ENCODE assay signal across 9 cellular contexts in genomic region chr5:4295663-4296339, GRCh38.
DNase-seq lines count a peak whose midpoint lies in the region; ATAC-seq, FAIRE-seq and TF ChIP-seq lines count a peak whose summit lies in the region.
"Had no signal": no experiment of that assay in that cellular context is flagged by ENCODE, and none has a peak within 500 bp of the region (broad histone marks: within the 10 kb centered on the region; RNA-seq: fewer than 3 reads in every experiment).

No MANE protein-coding gene starts in this region.

- H3K27me3 Mint-ChIP-seq in activated CD4-positive, alpha-beta memory T cell treated with anti-CD3 and anti-CD28 coated beads, Interleukin-2, amount 10 ng/mL, durations not matched to agents 7 days and 5 days: no peaks in the 10 kb centered on the region

- H3K27ac Mint-ChIP-seq in activated CD4-positive, alpha-beta memory T cell treated with anti-CD3 and anti-CD28 coated beads, Interleukin-2, amount 10 ng/mL, durations not matched to agents 7 days and 5 days: no peak overlapping the region

- peaks cover 5% of the 10 kb centered on the region for H3K9me3 Mint-ChIP-seq in activated CD4-positive, alpha-beta memory T cell treated with anti-CD3 and anti-CD28 coated beads, Interleukin-2, amount 10 ng/mL, durations not matched to agents 7 days and 5 days

- H3K4me3 ChIP-seq in right atrium auricular region: no peak overlapping the region
- H3K4me3 ChIP-seq in kidney (ENCODE audit: low read length in 2 of 2): no peak overlapping the region
- H3K4me3 ChIP-seq in upper lobe of right lung: no peak overlapping the region
- H3K4me3 ChIP-seq: BLaER1 treated with 17β-estradiol and CSF1 and Interleukin-3, amounts not matched to agents 10 nM and 100 nM had no signal

- CTCF ChIA-PET in activated CD4-positive, alpha-beta memory T cell treated with anti-CD3 and anti-CD28 coated beads, Interleukin-2, amount 10 ng/mL, durations not matched to agents 7 days and 5 days (lab: Charles Lee): no interaction called here

- H3K9me3 ChIP-seq in right atrium auricular region (no peaks in the 10 kb centered on the region), kidney (ENCODE audit: control insufficient read depth in 1 of 2, low read length in 2 of 2) (no peaks in the 10 kb centered on the region), upper lobe of right lung (no peaks in the 10 kb centered on the region)
- H3K9me3 ChIP-seq: BLaER1 treated with 17β-estradiol and CSF1 and Interleukin-3, amounts not matched to agents 10 nM and 100 nM had no signal

- no peak overlapping the region for H3K4me3 Mint-ChIP-seq in activated CD4-positive, alpha-beta memory T cell treated with anti-CD3 and anti-CD28 coated beads, Interleukin-2, amount 10 ng/mL, durations not matched to agents 7 days and 5 days

- H3K27me3 ChIP-seq in right atrium auricular region (no peaks in the 10 kb centered on the region), upper lobe of right lung (no peaks in the 10 kb centered on the region)
- H3K27me3 ChIP-seq: BLaER1 treated with 17β-estradiol and CSF1 and Interleukin-3, amounts not matched to agents 10 nM and 100 nM had no signal

- TF ChIP-seq CTCF in right atrium auricular region (IDR thresholded peaks at IDR 0.05) (peak in 1 of 2 donors; percentile 62), kidney (IDR thresholded peaks at IDR 0.05; ENCODE audit: borderline replicate concordance, extremely low read depth, insufficient read depth) (peak; percentile 22), upper lobe of right lung (IDR thresholded peaks at IDR 0.05) (peak; percentile 50)

- H3K27ac ChIP-seq in right atrium auricular region: no peak overlapping the region
- H3K27ac ChIP-seq in kidney (ENCODE audit: low read depth in 2 of 2, low read length in 2 of 2): no peak overlapping the region
- H3K27ac ChIP-seq in upper lobe of right lung: no peak overlapping the region

- H3K36me3 Mint-ChIP-seq in activated CD4-positive, alpha-beta memory T cell treated with anti-CD3 and anti-CD28 coated beads, Interleukin-2, amount 10 ng/mL, durations not matched to agents 7 days and 5 days (ENCODE audit: low read depth): no peaks in the 10 kb centered on the region

- POLR2A ChIA-PET in activated CD4-positive, alpha-beta memory T cell treated with anti-CD3 and anti-CD28 coated beads, Interleukin-2, amount 10 ng/mL, durations not matched to agents 7 days and 5 days (lab: Charles Lee): no interaction called here

- no peaks in the 10 kb centered on the region for H3K4me1 Mint-ChIP-seq in activated CD4-positive, alpha-beta memory T cell treated with anti-CD3 and anti-CD28 coated beads, Interleukin-2, amount 10 ng/mL, durations not matched to agents 7 days and 5 days

- intact Hi-C loops in Right ventricle myocardium superior (cut with DNase I) (no loop called here), kidney (cut with DNase I) (no loop called here), upper lobe of right lung (cut with DNase I) (no loop called here)

- no peak overlapping the region for H3K9ac ChIP-seq in kidney (ENCODE audit: low read length in 2 of 2)

- DNase-seq in Right ventricle myocardium superior: no peak
- DNase-seq in right atrium auricular region (ENCODE audit: low spot score): no peak
- DNase-seq in anterior cingulate cortex (lab: John Stamatoyannopoulos, UW): peak in 30 of 58 donors; percentile 2 to 43 (median 8)
- no peak for DNase-seq in kidney
- DNase-seq in upper lobe of right lung: no peak
- no peak for DNase-seq in activated CD4-positive, alpha-beta memory T cell treated with anti-CD3 and anti-CD28 coated beads, Interleukin-2, amount 10 ng/mL, durations not matched to agents 7 days and 5 days
- no peak for DNase-seq in stimulated activated naive CD8-positive, alpha-beta T cell treated with anti-CD3 and anti-CD28 coated beads, Interleukin-15, Interleukin-2, amounts not matched to agents 100 U/mL and 50 U/mL, for 24 hours
- DNase-seq in DMS79 (lab: John Stamatoyannopoulos, UW): no peak

- no peak for FAIRE-seq in kidney (lab: Jason Lieb, UNC)

- peak; percentile 46 for ATAC-seq in Right ventricle myocardium superior (ENCODE audit: poor library complexity)
- peak; percentile 67 for ATAC-seq in upper lobe of right lung
- no peak for ATAC-seq in stimulated activated naive CD8-positive, alpha-beta T cell treated with anti-CD3 and anti-CD28 coated beads, Interleukin-15, Interleukin-2, amounts not matched to agents 100 U/mL and 50 U/mL, for 24 hours

- H3K4me1 ChIP-seq in right atrium auricular region (no peaks in the 10 kb centered on the region), kidney (ENCODE audit: control insufficient read depth in 1 of 2, insufficient read depth in 1 of 2, low read depth in 1 of 2, low read length in 2 of 2) (no peaks in the 10 kb centered on the region), upper lobe of right lung (no peaks in the 10 kb centered on the region)

- no peaks in the 10 kb centered on the region for H3K36me3 ChIP-seq in right atrium auricular region
- no peaks in the 10 kb centered on the region for H3K36me3 ChIP-seq in kidney (ENCODE audit: control insufficient read depth in 1 of 2, insufficient read depth in 2 of 2, low read length in 2 of 2)
- H3K36me3 ChIP-seq in upper lobe of right lung: no peaks in the 10 kb centered on the region
- H3K36me3 ChIP-seq: BLaER1 treated with 17β-estradiol and CSF1 and Interleukin-3, amounts not matched to agents 10 nM and 100 nM had no signal

Comparison
In these comparisons a context has a peak if more than half of its experiments do, and no peak if none do; other contexts are left out.
1. DNase-seq: peak in anterior cingulate cortex (30 of 58); none in Right ventricle myocardium superior (single experiment), right atrium auricular region (single experiment), kidney (single experiment), upper lobe of right lung (single experiment), activated CD4-positive, alpha-beta memory T cell treated with anti-CD3 and anti-CD28 coated beads, Interleukin-2, amount 10 ng/mL, durations not matched to agents 7 days and 5 days (single experiment), stimulated activated naive CD8-positive, alpha-beta T cell treated with anti-CD3 and anti-CD28 coated beads, Interleukin-15, Interleukin-2, amounts not matched to agents 100 U/mL and 50 U/mL, for 24 hours (single experiment) and DMS79 (single experiment).